21 cellular contexts compared by ENCODE assay signal in genomic region chr10:71239131-71239915, GRCh38.
"Had no signal": no experiment of that assay in that cellular context is flagged by ENCODE, and none has a peak within 500 bp of the region (broad histone marks: within the 10 kb centered on the region; RNA-seq: fewer than 3 reads in every experiment).

No MANE protein-coding gene starts in this region.

- H3K4me3 Mint-ChIP-seq: activated naive CD8-positive, alpha-beta T cell treated with anti-CD3 and anti-CD28 coated beads for 36 hours; effector memory CD8-positive, alpha-beta T cell; natural killer cell; stimulated activated effector memory CD8-positive, alpha-beta T cell treated with anti-CD3 and anti-CD28 coated beads, Interleukin-12 subunit alpha, Interleukin-12 subunit beta, amount 100 ng/mL, for 72 hours had no signal

- H3K27ac Mint-ChIP-seq: activated naive CD8-positive, alpha-beta T cell treated with anti-CD3 and anti-CD28 coated beads for 36 hours; effector memory CD8-positive, alpha-beta T cell; natural killer cell had no signal

- DNase-seq: activated CD4-positive, alpha-beta T cell treated with anti-CD3 and anti-CD28 coated beads, Interleukin-2, amount 50 U/mL, for 1 hour; activated CD8-positive, alpha-beta memory T cell treated with anti-CD3 and anti-CD28 coated beads for 24 hours; activated gamma-delta T cell treated with Interleukin-2 at 50 U/mL for 16 hours; activated naive CD8-positive, alpha-beta T cell treated with anti-CD3 and anti-CD28 coated beads for 36 hours; brain microvascular endothelial cell; cerebellar nuclear complex; dermis blood vessel endothelial cell; effector memory CD8-positive, alpha-beta T cell; head of caudate nucleus; mammary epithelial cell; natural killer cell; occipital lobe; T-helper 1 cell; T1000; transverse colon had no signal

- FAIRE-seq: frontal cortex had no signal

- H3K4me1 Mint-ChIP-seq: activated naive CD8-positive, alpha-beta T cell treated with anti-CD3 and anti-CD28 coated beads for 36 hours; stimulated activated effector memory CD8-positive, alpha-beta T cell treated with anti-CD3 and anti-CD28 coated beads, Interleukin-12 subunit alpha, Interleukin-12 subunit beta, amount 100 ng/mL, for 72 hours had no signal

- H3K36me3 ChIP-seq: brain microvascular endothelial cell, prostate gland, transverse colon had no signal

- H3K9me3 Mint-ChIP-seq: activated naive CD8-positive, alpha-beta T cell treated with anti-CD3 and anti-CD28 coated beads for 36 hours; effector memory CD8-positive, alpha-beta T cell; natural killer cell; stimulated activated effector memory CD8-positive, alpha-beta T cell treated with anti-CD3 and anti-CD28 coated beads, Interleukin-12 subunit alpha, Interleukin-12 subunit beta, amount 100 ng/mL, for 72 hours had no signal

- H3K4me3 ChIP-seq: prostate gland, transverse colon had no signal

- H3K9me3 ChIP-seq: prostate gland, transverse colon had no signal

- ATAC-seq: activated CD4-positive, CD25-positive, alpha-beta regulatory T cell treated with anti-CD3 and anti-CD28 coated beads, Interleukin-2, amount 50 U/mL, for 24 hours; effector memory CD8-positive, alpha-beta T cell; natural killer cell; sciatic nerve; stimulated activated effector memory CD8-positive, alpha-beta T cell treated with anti-CD3 and anti-CD28 coated beads, Interleukin-12 subunit alpha, Interleukin-12 subunit beta, amount 100 ng/mL, for 72 hours had no signal

- H3K27ac ChIP-seq: brain microvascular endothelial cell, epithelial cell of prostate, prostate gland had no signal

- H3K27me3 ChIP-seq: brain microvascular endothelial cell, transverse colon had no signal

- H3K36me3 Mint-ChIP-seq: activated naive CD8-positive, alpha-beta T cell treated with anti-CD3 and anti-CD28 coated beads for 36 hours; natural killer cell; stimulated activated effector memory CD8-positive, alpha-beta T cell treated with anti-CD3 and anti-CD28 coated beads, Interleukin-12 subunit alpha, Interleukin-12 subunit beta, amount 100 ng/mL, for 72 hours had no signal
